In genomic region chr9:22052376-22052945, GRCh38 we compare ENCODE assay signal across 9 cellular contexts. TPM values are rescaled to one million over a fixed set of nuclear protein-coding genes. Genes with fewer than 3 reads are reported as not detected.
DNase-seq lines count a peak whose midpoint lies in the region; ATAC-seq and TF ChIP-seq lines count a peak whose summit lies in the region.
"Had no signal": no experiment of that assay in that cellular context is flagged by ENCODE, and none has a peak within 500 bp of the region (broad histone marks: within the 10 kb centered on the region; RNA-seq: fewer than 3 reads in every experiment).

No MANE protein-coding gene starts in this region.

- H3K27ac Mint-ChIP-seq in stimulated activated effector memory CD8-positive, alpha-beta T cell treated with anti-CD3 and anti-CD28 coated beads, Interleukin-12 subunit alpha, Interleukin-12 subunit beta, amount 100 ng/mL, for 72 hours, result no peak overlapping the region
- H3K27ac Mint-ChIP-seq in MCF 10A (ENCODE audit: low read depth, unreplicated experiment), result no peak overlapping the region

- CTCF ChIA-PET in MCF 10A (lab: Yijun Ruan, JAX), result no interaction called here

- H3K27ac ChIP-seq in RWPE2 (ENCODE audit: poor library complexity, severe bottlenecking), result peak overlapping the region; percentile 68

- no peak overlapping the region for H3K4me3 Mint-ChIP-seq in stimulated activated effector memory CD8-positive, alpha-beta T cell treated with anti-CD3 and anti-CD28 coated beads, Interleukin-12 subunit alpha, Interleukin-12 subunit beta, amount 100 ng/mL, for 72 hours
- no peak overlapping the region for H3K4me3 Mint-ChIP-seq in MCF 10A (ENCODE audit: unreplicated experiment)

- no peaks in the 10 kb centered on the region for H3K9me3 Mint-ChIP-seq in stimulated activated effector memory CD8-positive, alpha-beta T cell treated with anti-CD3 and anti-CD28 coated beads, Interleukin-12 subunit alpha, Interleukin-12 subunit beta, amount 100 ng/mL, for 72 hours
- no peaks in the 10 kb centered on the region for H3K9me3 Mint-ChIP-seq in MCF 10A (ENCODE audit: unreplicated experiment)

- H3K36me3 Mint-ChIP-seq in stimulated activated effector memory CD8-positive, alpha-beta T cell treated with anti-CD3 and anti-CD28 coated beads, Interleukin-12 subunit alpha, Interleukin-12 subunit beta, amount 100 ng/mL, for 72 hours, result no peaks in the 10 kb centered on the region
- H3K36me3 Mint-ChIP-seq in MCF 10A (ENCODE audit: insufficient read depth, unreplicated experiment), result no peaks in the 10 kb centered on the region

- POLR2A ChIA-PET in MCF 10A (lab: Yijun Ruan, JAX), result no interaction called here

- H3K4me3 ChIP-seq in RWPE2 (ENCODE audit: severe bottlenecking) (no peak overlapping the region), fibroblast of mammary gland (ENCODE audit: control insufficient read depth, low read depth, low read length) (no peak overlapping the region)

- intact Hi-C loops in Right ventricle myocardium superior (cut with DNase I) (no loop called here), MCF 10A (cut with micrococcal nuclease) (no loop called here)

- BruUV-seq in MCF 10A (replicated peaks; lab: Mats Ljungman, UMichigan), result no TSS peak

- peaks cover 28% of the 10 kb centered on the region for H3K4me1 Mint-ChIP-seq in stimulated activated effector memory CD8-positive, alpha-beta T cell treated with anti-CD3 and anti-CD28 coated beads, Interleukin-12 subunit alpha, Interleukin-12 subunit beta, amount 100 ng/mL, for 72 hours
- H3K4me1 Mint-ChIP-seq in MCF 10A (ENCODE audit: insufficient read depth, unreplicated experiment), result no peaks in the 10 kb centered on the region

- H3K36me3 ChIP-seq in RWPE2 (ENCODE audit: low read depth), result peaks cover 27% of the 10 kb centered on the region

- H3K4me1 ChIP-seq in RWPE2 (ENCODE audit: insufficient read depth, poor library complexity, severe bottlenecking), result peaks cover 33% of the 10 kb centered on the region

- H3K9me3 ChIP-seq in RWPE2 (ENCODE audit: severe bottlenecking), result no peaks in the 10 kb centered on the region

- H3K27me3 Mint-ChIP-seq in MCF 10A (ENCODE audit: insufficient read depth, unreplicated experiment), result no peaks in the 10 kb centered on the region

- peak; percentile 27 for DNase-seq in activated naive CD4-positive, alpha-beta T cell treated with Interleukin-2 at 50 U/mL for 16 hours
- no peak for DNase-seq in activated naive CD4-positive, alpha-beta T cell (lab: John Stamatoyannopoulos, UW)
- peak; percentile 75 for DNase-seq in RWPE2 (ENCODE audit: low spot score)
- DNase-seq in fibroblast of mammary gland (ENCODE audit: low read depth), result peak; percentile 100
- peak; percentile 9 to 53 for DNase-seq in stimulated activated effector memory CD8-positive, alpha-beta T cell treated with anti-CD3 and anti-CD28 coated beads, Interleukin-12 subunit alpha, Interleukin-12 subunit beta, amount 100 ng/mL, for 72 hours (ENCODE audit: low spot score in 2 of 2)
- DNase-seq in SHP77 (lab: John Stamatoyannopoulos, UW), result no peak
- no peak for DNase-seq in Right ventricle myocardium superior
- no peak for DNase-seq in MCF 10A (ENCODE audit: unreplicated experiment)

- TF ChIP-seq CTCF in RWPE2 (IDR thresholded peaks at IDR 0.05; ENCODE audit: poor library complexity, severe bottlenecking) (no peak), fibroblast of mammary gland (conservative IDR thresholded peaks at IDR 0.05; ENCODE audit: control insufficient read depth, insufficient read depth, low read depth, low read length) (no peak), MCF 10A (IDR thresholded peaks at IDR 0.05; ENCODE audit: unreplicated experiment) (no peak)

- H3K27me3 ChIP-seq in RWPE2 (ENCODE audit: insufficient read depth, poor library complexity, severe bottlenecking), result no peaks in the 10 kb centered on the region

- ATAC-seq in RWPE2 (ENCODE audit: low read depth) (peak; percentile 94), Right ventricle myocardium superior (ENCODE audit: poor library complexity) (no peak)
- ATAC-seq in stimulated activated effector memory CD8-positive, alpha-beta T cell treated with anti-CD3 and anti-CD28 coated beads, Interleukin-12 subunit alpha, Interleukin-12 subunit beta, amount 100 ng/mL, for 72 hours, result peak; percentile 99

RNA-seq across cellular contexts. Expression of gene CDKN2B, which starts 43.4 kb away (rescaled TPM):
- total RNA-seq in Right ventricle myocardium superior (2.3 TPM), MCF 10A (2022) (not detected in 2 replicates)
- total RNA-seq: skeletal muscle tissue had no signal

RNA-seq across cellular contexts. Expression of gene CDKN2B-AS1, which starts 57.9 kb away (rescaled TPM):
- total RNA-seq in Right ventricle myocardium superior (not detected), MCF 10A (2022) (not detected in 2 replicates)

RNA-seq across cellular contexts. Expression of gene CDKN2A, which starts 58.3 kb away (rescaled TPM):
- 0.67 TPM for total RNA-seq in Right ventricle myocardium superior
- total RNA-seq in MCF 10A (2022), result not detected in 2 replicates
- total RNA-seq: skeletal muscle tissue had no signal

Comparison
In these comparisons a context has a peak if more than half of its experiments do, and no peak if none do; other contexts are left out.
1. DNase-seq: peak in activated naive CD4-positive, alpha-beta T cell treated with Interleukin-2 at 50 U/mL for 16 hours (single experiment), RWPE2 (single experiment), fibroblast of mammary gland (single experiment) and stimulated activated effector memory CD8-positive, alpha-beta T cell treated with anti-CD3 and anti-CD28 coated beads, Interleukin-12 subunit alpha, Interleukin-12 subunit beta, amount 100 ng/mL, for 72 hours (2 of 2); none in activated naive CD4-positive, alpha-beta T cell (0 of 4), SHP77 (0 of 2), Right ventricle myocardium superior (single experiment) and MCF 10A (single experiment).